8 cellular contexts compared by ENCODE assay signal in genomic region chr19:7292950-7293794, GRCh38. TPM values are rescaled to one million over a fixed set of nuclear protein-coding genes. Genes with fewer than 3 reads are reported as not detected.
DNase-seq lines count a peak whose midpoint lies in the region; ATAC-seq and TF ChIP-seq lines count a peak whose summit lies in the region.

No MANE protein-coding gene starts in this region.

- H3K36me3 Mint-ChIP-seq in CD8-positive, alpha-beta memory T cell = no peaks in the 10 kb centered on the region
- H3K36me3 Mint-ChIP-seq in immature natural killer cell = no peaks in the 10 kb centered on the region
- H3K36me3 Mint-ChIP-seq in stimulated activated effector memory CD8-positive, alpha-beta T cell treated with anti-CD3 and anti-CD28 coated beads, Interleukin-12 subunit alpha, Interleukin-12 subunit beta, amount 100 ng/mL, for 72 hours = no peaks in the 10 kb centered on the region

- POLR2A ChIA-PET in CD8-positive, alpha-beta memory T cell (lab: Charles Lee) = no interaction called here

- in situ Hi-C loops in astrocyte of the cerebellum (cut with HindIII; ENCODE audit: low sequenced_read_pairs) = no loop called here

- H3K36me3 ChIP-seq in CD8-positive, alpha-beta memory T cell (ENCODE audit: insufficient read depth, low read length) = no peaks in the 10 kb centered on the region

- peaks cover 6% of the 10 kb centered on the region for H3K27me3 ChIP-seq in CD8-positive, alpha-beta memory T cell (ENCODE audit: insufficient read depth, low read length, poor library complexity, severe bottlenecking)

- no peak overlapping the region for H3K27ac ChIP-seq in CD8-positive, alpha-beta memory T cell (ENCODE audit: low read depth, low read length)

- TF ChIP-seq CTCF in astrocyte of the cerebellum (IDR thresholded peaks at IDR 0.05; ENCODE audit: low read depth, low read length, missing control alignments) = no peak

- CTCF ChIA-PET in CD8-positive, alpha-beta memory T cell (lab: Charles Lee) = no interaction called here

- no peaks in the 10 kb centered on the region for H3K9me3 Mint-ChIP-seq in CD8-positive, alpha-beta memory T cell
- no peaks in the 10 kb centered on the region for H3K9me3 Mint-ChIP-seq in immature natural killer cell
- no peaks in the 10 kb centered on the region for H3K9me3 Mint-ChIP-seq in stimulated activated effector memory CD8-positive, alpha-beta T cell treated with anti-CD3 and anti-CD28 coated beads, Interleukin-12 subunit alpha, Interleukin-12 subunit beta, amount 100 ng/mL, for 72 hours

- ATAC-seq in HG02943 (IDR thresholded peaks at IDR 0.05; ENCODE audit: low read depth, unreplicated experiment) = peak; percentile 19
- no peak for ATAC-seq in stimulated activated effector memory CD8-positive, alpha-beta T cell treated with anti-CD3 and anti-CD28 coated beads, Interleukin-12 subunit alpha, Interleukin-12 subunit beta, amount 100 ng/mL, for 72 hours

- peaks cover 40 to 54% of the 10 kb centered on the region in 2 donors for H3K27me3 Mint-ChIP-seq in CD8-positive, alpha-beta memory T cell
- peaks cover 12 to 21% (median 14%) of the 10 kb centered on the region in 3 donors for H3K27me3 Mint-ChIP-seq in immature natural killer cell (ENCODE audit: low read depth in 3 of 3)

- H3K4me3 ChIP-seq in CD8-positive, alpha-beta memory T cell (ENCODE audit: low read length) = no peak overlapping the region
- peak overlapping the region; percentile 61 for H3K4me3 ChIP-seq in astrocyte of the cerebellum (ENCODE audit: low read depth, low read length)

- peaks cover 8% of the 10 kb centered on the region for H3K4me1 ChIP-seq in CD8-positive, alpha-beta memory T cell (ENCODE audit: insufficient read depth, low read length)

- H3K4me3 Mint-ChIP-seq in CD8-positive, alpha-beta memory T cell = peak overlapping the region in 4 of 7 donors; percentile 10 to 55 (median 15)
- peak overlapping the region in 3 of 5 donors; percentile 12 to 31 (median 23) for H3K4me3 Mint-ChIP-seq in immature natural killer cell
- H3K4me3 Mint-ChIP-seq in stimulated activated effector memory CD8-positive, alpha-beta T cell treated with anti-CD3 and anti-CD28 coated beads, Interleukin-12 subunit alpha, Interleukin-12 subunit beta, amount 100 ng/mL, for 72 hours = peak overlapping the region; percentile 45

- H3K27ac Mint-ChIP-seq in CD8-positive, alpha-beta memory T cell = no peak overlapping the region
- H3K27ac Mint-ChIP-seq in immature natural killer cell = no peak overlapping the region
- H3K27ac Mint-ChIP-seq in stimulated activated effector memory CD8-positive, alpha-beta T cell treated with anti-CD3 and anti-CD28 coated beads, Interleukin-12 subunit alpha, Interleukin-12 subunit beta, amount 100 ng/mL, for 72 hours = no peak overlapping the region

- no peaks in the 10 kb centered on the region for H3K9me3 ChIP-seq in CD8-positive, alpha-beta memory T cell (ENCODE audit: low read length)

- DNase-seq in CD8-positive, alpha-beta memory T cell = peak in 1 of 5 donors; percentile 47
- DNase-seq in astrocyte of the cerebellum (ENCODE audit: low read depth) (no peak), immature natural killer cell (no peak), COR-L47 (lab: John Stamatoyannopoulos, UW) (no peak), SIG-M5 (lab: John Stamatoyannopoulos, UW) (no peak), DMS153 (lab: John Stamatoyannopoulos, UW) (no peak)
- no peak for DNase-seq in stimulated activated effector memory CD8-positive, alpha-beta T cell treated with anti-CD3 and anti-CD28 coated beads, Interleukin-12 subunit alpha, Interleukin-12 subunit beta, amount 100 ng/mL, for 72 hours (ENCODE audit: low spot score in 2 of 2)

- H3K4me1 Mint-ChIP-seq in CD8-positive, alpha-beta memory T cell = peaks cover 5 to 17% (median 9%) of the 10 kb centered on the region in 3 donors
- H3K4me1 Mint-ChIP-seq in immature natural killer cell = peaks cover 0 to 5% of the 10 kb centered on the region in 2 donors
- peaks cover 8% of the 10 kb centered on the region for H3K4me1 Mint-ChIP-seq in stimulated activated effector memory CD8-positive, alpha-beta T cell treated with anti-CD3 and anti-CD28 coated beads, Interleukin-12 subunit alpha, Interleukin-12 subunit beta, amount 100 ng/mL, for 72 hours

RNA-seq across cellular contexts. Expression of gene INSR, which starts 1.0 kb away (rescaled TPM):
- 1 to 10 TPM; 1.2 TPM for total RNA-seq in CD8-positive, alpha-beta memory T cell
- polyA plus RNA-seq in CD8-positive, alpha-beta memory T cell = not detected
- polyA plus RNA-seq in immature natural killer cell = under 1 TPM; 0.03 to 0.29 (median 0.04) TPM

RNA-seq across cellular contexts. Expression of gene ARHGEF18, which starts 55.6 kb away (rescaled TPM):
- total RNA-seq in CD8-positive, alpha-beta memory T cell = 10 to 100 TPM; 51.0 to 53.3 TPM
- 9.6 TPM for polyA plus RNA-seq in CD8-positive, alpha-beta memory T cell
- polyA plus RNA-seq in immature natural killer cell = 1 to 10 TPM in 2 of 3 donors, under 1 TPM in 1; 0.86 to 7.8 (median 1.2) TPM
